8 cellular contexts compared by ENCODE assay signal in genomic region chr5:157575096-157575872, GRCh38. TPM values are rescaled to one million over a fixed set of nuclear protein-coding genes. Genes with fewer than 3 reads are reported as not detected.
DNase-seq lines count a peak whose midpoint lies in the region; ATAC-seq and TF ChIP-seq lines count a peak whose summit lies in the region.

ADAM19 (minus strand) TSS chr5:157575775; CDS start chr5:157575696, 79 bp downstream.

- no peak within 1 kb of the TSS for H2BK120ac ChIP-seq in H9 (ENCODE audit: low read depth, low read length, poor library complexity, severe bottlenecking)

- peaks cover 14% of the 10 kb centered on the region for H3F3A ChIP-seq in neural progenitor cell (ENCODE audit: low read depth)

- H3K9ac ChIP-seq in H9 (ENCODE audit: extremely low read depth, insufficient read length, low read length): peak within 1 kb of the TSS; percentile 5
- peak within 1 kb of the TSS; percentile 85 for H3K9ac ChIP-seq in NT2/D1 (ENCODE audit: insufficient read length, low read depth)
- no peak within 1 kb of the TSS for H3K9ac ChIP-seq in neural progenitor cell

- H4K5ac ChIP-seq in H9 (ENCODE audit: insufficient read length, low read depth, low read length): no peak within 1 kb of the TSS

- no peaks in the 10 kb centered on the region for H3K79me2 ChIP-seq in H9 (ENCODE audit: insufficient read depth, low read length)
- H3K79me2 ChIP-seq in neural progenitor cell (ENCODE audit: low read depth): peaks cover 26% of the 10 kb centered on the region

- ATAC-seq in foreskin keratinocyte: peak; percentile 71

- no peak within 1 kb of the TSS for H3K4ac ChIP-seq in H9 (ENCODE audit: low read depth, low read length)

- DNase-seq in Caco-2 (peak; percentile 62 to 80), H9 (no peak), NT2/D1 (ENCODE audit: low read depth, low spot score) (peak; percentile 8), activated T-helper 1 cell treated with Interleukin-2 at 50 U/mL for 16 hours (ENCODE audit: low read depth) (peak; percentile 33), foreskin keratinocyte (peak in 1 of 2 donors; percentile 41), neural progenitor cell (ENCODE audit: low spot score) (peak; percentile 85), KBM-7 (no peak), pons (ENCODE audit: low spot score) (no peak)

- no peak within 1 kb of the TSS for H3K56ac ChIP-seq in H9 (ENCODE audit: insufficient read length, low read depth, low read length)

- intact Hi-C loops in Caco-2 (cut with micrococcal nuclease; ENCODE audit: unreplicated experiment): loop anchor here (2.0 to 5.0 kb wide), 3 partner anchors 20 to 167 kb away; partner anchors contain the start of genes LSM11 and SOX30

- CTCF ChIA-PET in Caco-2 (lab: Charles Lee): interaction anchor here (0.6 to 0.7 kb wide), 2 partner anchors 14 to 27 kb away, joined by 5 to 8 read pairs; no protein-coding TSS in a partner anchor

- no peaks in the 10 kb centered on the region for H3K79me1 ChIP-seq in H9 (ENCODE audit: insufficient read depth, low read depth, low read length, poor library complexity, severe bottlenecking)

- H3K4me3 ChIP-seq in Caco-2 (ENCODE audit: low read depth, low read length): peak within 1 kb of the TSS; percentile 75
- peak within 1 kb of the TSS; percentile 62 for H3K4me3 ChIP-seq in NT2/D1 (ENCODE audit: insufficient read length, low read depth)
- H3K4me3 ChIP-seq in neural progenitor cell: peak within 1 kb of the TSS; percentile 82

- no peaks in the 10 kb centered on the region for H3K9me3 Mint-ChIP-seq in Caco-2 (ENCODE audit: unreplicated experiment)
- no peaks in the 10 kb centered on the region; a peak in 1 of 5 replicates for H3K9me3 Mint-ChIP-seq in H9
- no peaks in the 10 kb centered on the region for H3K9me3 Mint-ChIP-seq in neural progenitor cell

- no peak within 1 kb of the TSS for H2BK15ac ChIP-seq in H9 (ENCODE audit: low read depth, low read length)

- no peak within 1 kb of the TSS for H3K23ac ChIP-seq in H9 (ENCODE audit: insufficient read length, low read depth, low read length)

- H3T11ph ChIP-seq in H9 (ENCODE audit: low read length): no peak within 1 kb of the TSS

- H3K4me3 Mint-ChIP-seq in Caco-2 (ENCODE audit: unreplicated experiment) (peak within 1 kb of the TSS; percentile 92), H9 (peak within 1 kb of the TSS; percentile 91 to 96), neural progenitor cell (peak within 1 kb of the TSS; percentile 99)

- H4K91ac ChIP-seq in H9 (ENCODE audit: insufficient read length, low read depth, low read length): no peak within 1 kb of the TSS

- TF ChIP-seq CTCF in Caco-2 (IDR thresholded peaks at IDR 0.05; ENCODE audit: insufficient read depth in 1 of 2, low read depth in 1 of 2, low read length in 1 of 2, severe bottlenecking in 1 of 2, unreplicated experiment in 1 of 2) (no peak), H9 (conservative IDR thresholded peaks at IDR 0.05) (no peak), foreskin keratinocyte (conservative IDR thresholded peaks at IDR 0.05) (no peak), neural progenitor cell (IDR thresholded peaks at IDR 0.05) (peak; percentile 32)

- H3K4me2 ChIP-seq in H9 (ENCODE audit: insufficient read depth, insufficient read length, low read length) (peak within 1 kb of the TSS; percentile 57), neural progenitor cell (peak within 1 kb of the TSS; percentile 77)

- no peak within 1 kb of the TSS for H2BK20ac ChIP-seq in H9 (ENCODE audit: low read depth, low read length, poor library complexity, severe bottlenecking)

- H3K27me3 ChIP-seq in Caco-2 (replicated peaks; ENCODE audit: control insufficient read depth, insufficient read depth, low read length) (no peaks in the 10 kb centered on the region), H9 (ENCODE audit: insufficient read depth, low read length) (no peaks in the 10 kb centered on the region; the same call in 1 of the 2 replicates), NT2/D1 (ENCODE audit: insufficient read depth, insufficient read length) (no peaks in the 10 kb centered on the region), foreskin keratinocyte (peaks cover 28% of the 10 kb centered on the region), neural progenitor cell (peaks cover 13% of the 10 kb centered on the region)

- H3K27me3 Mint-ChIP-seq in Caco-2 (ENCODE audit: insufficient read depth, unreplicated experiment) (no peaks in the 10 kb centered on the region), H9 (ENCODE audit: low read depth) (peaks cover 28% of the 10 kb centered on the region), neural progenitor cell (ENCODE audit: insufficient read depth, low read depth) (peaks cover 3% of the 10 kb centered on the region)

- no peaks in the 10 kb centered on the region for H4K20me1 ChIP-seq in H9 (ENCODE audit: control insufficient read depth, insufficient read depth, insufficient read length)
- H4K20me1 ChIP-seq in neural progenitor cell (ENCODE audit: low read depth): peaks cover 8% of the 10 kb centered on the region

- no peaks in the 10 kb centered on the region for H3K36me3 ChIP-seq in Caco-2 (ENCODE audit: control insufficient read depth, insufficient read depth, low read length)
- peaks cover 9% of the 10 kb centered on the region for H3K36me3 ChIP-seq in NT2/D1 (ENCODE audit: insufficient read depth, insufficient read length, low read length)
- no peaks in the 10 kb centered on the region for H3K36me3 ChIP-seq in neural progenitor cell

- no peak within 1 kb of the TSS for H2BK5ac ChIP-seq in H9 (ENCODE audit: insufficient read length, low read length)

- H3K18ac ChIP-seq in H9 (ENCODE audit: insufficient read length, low read depth, low read length): peak within 1 kb of the TSS; percentile 63

- H2AK5ac ChIP-seq in H9 (ENCODE audit: insufficient read length, low read length): no peak within 1 kb of the TSS

- H3K23me2 ChIP-seq in H9 (ENCODE audit: insufficient read length, low read depth, low read length, poor library complexity, severe bottlenecking): peaks cover 3% of the 10 kb centered on the region

- H2BK12ac ChIP-seq in H9 (ENCODE audit: insufficient read length, low read depth, low read length): no peak within 1 kb of the TSS

- peak within 1 kb of the TSS; percentile 73; the same call in 1 of the 2 replicates for H3K14ac ChIP-seq in H9 (ENCODE audit: insufficient read depth, low read length)

- H4K8ac ChIP-seq in H9 (replicated peaks; ENCODE audit: insufficient read length, low read depth, low read length): no peak within 1 kb of the TSS

- H2AFZ ChIP-seq in H9 (ENCODE audit: low read length): no peak within 1 kb of the TSS
- H2AFZ ChIP-seq in neural progenitor cell (replicated peaks): peak within 1 kb of the TSS; percentile 78

- H3K27ac Mint-ChIP-seq in Caco-2 (ENCODE audit: unreplicated experiment): peak within 1 kb of the TSS; percentile 50
- peak within 1 kb of the TSS; percentile 55 to 73 (median 56); a peak in 4 of 7 replicates for H3K27ac Mint-ChIP-seq in H9
- peak within 1 kb of the TSS; percentile 67 for H3K27ac Mint-ChIP-seq in neural progenitor cell

- H3K36me3 Mint-ChIP-seq in Caco-2 (ENCODE audit: insufficient read depth, unreplicated experiment) (no peaks in the 10 kb centered on the region), H9 (ENCODE audit: insufficient read depth in 1 of 3, low read depth in 3 of 3) (peaks cover 0 to 2% (median 0%) of the 10 kb centered on the region in 3 experiments; a peak in 1 of 7 replicates), neural progenitor cell (no peaks in the 10 kb centered on the region)

- peaks cover 48% of the 10 kb centered on the region for H3K4me1 Mint-ChIP-seq in Caco-2 (ENCODE audit: low read depth, unreplicated experiment)
- peaks cover 38 to 44% of the 10 kb centered on the region in 2 experiments for H3K4me1 Mint-ChIP-seq in H9
- H3K4me1 Mint-ChIP-seq in neural progenitor cell: peaks cover 31% of the 10 kb centered on the region

- POLR2A ChIA-PET in Caco-2 (lab: Charles Lee): interaction anchor here (0.6 kb wide), 3 partner anchors 26 to 374 kb away, joined by 3 to 5 read pairs (median 4); no protein-coding TSS in a partner anchor

- H3K9me3 ChIP-seq in Caco-2 (no peaks in the 10 kb centered on the region), H9 (ENCODE audit: control insufficient read depth, low read depth, low read length) (no peaks in the 10 kb centered on the region), NT2/D1 (ENCODE audit: insufficient read depth, low read length) (no peaks in the 10 kb centered on the region), neural progenitor cell (ENCODE audit: low read depth) (no peaks in the 10 kb centered on the region)

- no TSS peak for BruUV-seq in Caco-2 (replicated peaks; lab: Mats Ljungman, UMichigan)

- in situ Hi-C loops in KBM-7 (cut with MboI; ENCODE audit: low pct_unique_long_range_greater_than_20kb, low sequenced_read_pairs): no loop called here

- H3K4me1 ChIP-seq in Caco-2: peaks cover 37% of the 10 kb centered on the region
- H3K4me1 ChIP-seq in H9 (ENCODE audit: insufficient read depth, low read length): no peaks in the 10 kb centered on the region; the same call in 1 of the 2 replicates
- peaks cover 7% of the 10 kb centered on the region for H3K4me1 ChIP-seq in NT2/D1 (ENCODE audit: insufficient read depth, insufficient read length)
- H3K4me1 ChIP-seq in foreskin keratinocyte: no peaks in the 10 kb centered on the region
- H3K4me1 ChIP-seq in neural progenitor cell: peaks cover 13% of the 10 kb centered on the region

- no CpG with 5 or more reads among the region's 76 CpGs for WGBS in H9 (ENCODE audit: extremely low coverage, insufficient read length, low lambda C conversion rate)

- H3K27ac ChIP-seq in H9 (ENCODE audit: insufficient read length, low read depth, low read length): no peak within 1 kb of the TSS
- peak within 1 kb of the TSS; percentile 6 for H3K27ac ChIP-seq in foreskin keratinocyte
- no peak within 1 kb of the TSS for H3K27ac ChIP-seq in neural progenitor cell

RNA-seq across cellular contexts. Expression of gene ADAM19, which starts in this region (rescaled TPM):
- total RNA-seq in Caco-2 (2022): 62.9 and 69.4 TPM in 2 replicates
- total RNA-seq in H9 (2021): 9.5 and 9.9 TPM in 2 replicates
- total RNA-seq in foreskin keratinocyte: 9.1 and 31.0 TPM in 2 replicates
- 3.8 and 11.9 TPM in 2 replicates for polyA plus RNA-seq in foreskin keratinocyte
- 11.5 and 20.9 TPM in 2 replicates for total RNA-seq in neural progenitor cell (ENCODE audit: low replicate concordance)

Comparison
In these comparisons a context has a peak if more than half of its experiments do, and no peak if none do; other contexts are left out.
1. DNase-seq: peak in Caco-2 (2 of 2), NT2/D1 (single experiment), activated T-helper 1 cell treated with Interleukin-2 at 50 U/mL for 16 hours (single experiment) and neural progenitor cell (single experiment); none in H9 (single experiment), KBM-7 (single experiment) and pons (single experiment).
2. Peak in every context shown above with its lines, with median percentiles within 50 percentile points of each other: H3K4me3 ChIP-seq, H3K27ac Mint-ChIP-seq and H3K4me3 Mint-ChIP-seq.